In genomic region chr20:4060054-4060795, GRCh38 we compare ENCODE assay signal across 9 cellular contexts. TPM values are rescaled to one million over a fixed set of nuclear protein-coding genes. Genes with fewer than 3 reads are reported as not detected.
DNase-seq lines count a peak whose midpoint lies in the region; ATAC-seq and TF ChIP-seq lines count a peak whose summit lies in the region.
"Had no signal": no experiment of that assay in that cellular context is flagged by ENCODE, and none has a peak within 500 bp of the region (broad histone marks: within the 10 kb centered on the region; RNA-seq: fewer than 3 reads in every experiment).

No MANE protein-coding gene starts in this region.

- no peaks in the 10 kb centered on the region for H3K9me3 Mint-ChIP-seq in dendritic cell treated with granulocyte-macrophage colony-stimulating factor and Interleukin-4, amounts not matched to agents 40 ng/mL and 50 ng/mL, for 4 days

- no peaks in the 10 kb centered on the region for H3K36me3 Mint-ChIP-seq in dendritic cell treated with granulocyte-macrophage colony-stimulating factor and Interleukin-4, amounts not matched to agents 40 ng/mL and 50 ng/mL, for 4 days (ENCODE audit: low read depth)

- H3K27me3 Mint-ChIP-seq in dendritic cell treated with granulocyte-macrophage colony-stimulating factor and Interleukin-4, amounts not matched to agents 40 ng/mL and 50 ng/mL, for 4 days = no peaks in the 10 kb centered on the region

- DNase-seq in psoas muscle (peak; percentile 46 to 81), OCI-M2 (lab: John Stamatoyannopoulos, UW; ENCODE audit: unreplicated experiment) (no peak), NCI-H82 (lab: John Stamatoyannopoulos, UW) (no peak)
- DNase-seq in activated CD4-positive, alpha-beta T cell treated with anti-CD3 and anti-CD28 coated beads for 1 hour = no peak
- DNase-seq: NCI-H526 treated with DMSO at 0.1 percent for 48 hours had no signal

- H3K4me1 ChIP-seq in psoas muscle = peaks cover 10% of the 10 kb centered on the region

- intact Hi-C loops in dendritic cell treated with granulocyte-macrophage colony-stimulating factor and Interleukin-4, amounts not matched to agents 40 ng/mL and 50 ng/mL, for 4 days (cut with micrococcal nuclease) = loop anchor here (2.0 to 5.0 kb wide), 2 partner anchors 21 to 33 kb away; no protein-coding TSS in a partner anchor
- intact Hi-C loops in psoas muscle (cut with DNase I) = loop anchor here in 1 of 2 donors (5.0 kb wide), 1 partner anchor 38 kb away; no protein-coding TSS in a partner anchor

- 70 to 75% (median 71%) methylated on average over 12 of the region's 12 CpGs for WGBS in psoas muscle, 3 donors

- no peak for TF ChIP-seq CTCF in psoas muscle (IDR thresholded peaks at IDR 0.05)

- ATAC-seq in GM18520 (IDR thresholded peaks at IDR 0.05; ENCODE audit: unreplicated experiment) (peak; percentile 55), HG03066 (IDR thresholded peaks at IDR 0.05; ENCODE audit: low read depth, unreplicated experiment) (peak; percentile 80), psoas muscle (peak in 2 of 4 donors; percentile 23 to 46), HG03025 (IDR thresholded peaks at IDR 0.05; ENCODE audit: low FRiP score, unreplicated experiment) (no peak)

- peak overlapping the region; percentile 90 for H3K27ac Mint-ChIP-seq in dendritic cell treated with granulocyte-macrophage colony-stimulating factor and Interleukin-4, amounts not matched to agents 40 ng/mL and 50 ng/mL, for 4 days

- H3K4me1 Mint-ChIP-seq in dendritic cell treated with granulocyte-macrophage colony-stimulating factor and Interleukin-4, amounts not matched to agents 40 ng/mL and 50 ng/mL, for 4 days (ENCODE audit: low read depth) = peaks cover 78% of the 10 kb centered on the region

- no peaks in the 10 kb centered on the region for H3K36me3 ChIP-seq in psoas muscle (ENCODE audit: insufficient read depth in 1 of 2, low read depth in 1 of 2)

- no peaks in the 10 kb centered on the region for H3K27me3 ChIP-seq in psoas muscle (ENCODE audit: insufficient read depth in 3 of 3, low read length in 2 of 3)

- peak overlapping the region; percentile 2 for H3K4me3 Mint-ChIP-seq in dendritic cell treated with granulocyte-macrophage colony-stimulating factor and Interleukin-4, amounts not matched to agents 40 ng/mL and 50 ng/mL, for 4 days

- no peaks in the 10 kb centered on the region for H3K9me3 ChIP-seq in psoas muscle

- no peak overlapping the region for H3K4me3 ChIP-seq in psoas muscle

- no peak overlapping the region for H3K27ac ChIP-seq in psoas muscle

RNA-seq across cellular contexts. Expression of gene RNF24, which starts 44.9 kb away (rescaled TPM):
- total RNA-seq in psoas muscle = 1 to 10 TPM; 1.4 to 3.1 (median 2.3) TPM
- polyA plus RNA-seq in psoas muscle = 1 to 10 TPM in 2 of 3 donors, under 1 TPM in 1; 0.48 to 1.5 (median 1.3) TPM

Comparison
In these comparisons a context has a peak if more than half of its experiments do, and no peak if none do; other contexts are left out.
1. DNase-seq: peak in psoas muscle (2 of 2); none in activated CD4-positive, alpha-beta T cell treated with anti-CD3 and anti-CD28 coated beads for 1 hour (single experiment), OCI-M2 (single experiment) and NCI-H82 (single experiment).